ENCODE assay signal across 1 cellular context in the genomic region with DNA sequence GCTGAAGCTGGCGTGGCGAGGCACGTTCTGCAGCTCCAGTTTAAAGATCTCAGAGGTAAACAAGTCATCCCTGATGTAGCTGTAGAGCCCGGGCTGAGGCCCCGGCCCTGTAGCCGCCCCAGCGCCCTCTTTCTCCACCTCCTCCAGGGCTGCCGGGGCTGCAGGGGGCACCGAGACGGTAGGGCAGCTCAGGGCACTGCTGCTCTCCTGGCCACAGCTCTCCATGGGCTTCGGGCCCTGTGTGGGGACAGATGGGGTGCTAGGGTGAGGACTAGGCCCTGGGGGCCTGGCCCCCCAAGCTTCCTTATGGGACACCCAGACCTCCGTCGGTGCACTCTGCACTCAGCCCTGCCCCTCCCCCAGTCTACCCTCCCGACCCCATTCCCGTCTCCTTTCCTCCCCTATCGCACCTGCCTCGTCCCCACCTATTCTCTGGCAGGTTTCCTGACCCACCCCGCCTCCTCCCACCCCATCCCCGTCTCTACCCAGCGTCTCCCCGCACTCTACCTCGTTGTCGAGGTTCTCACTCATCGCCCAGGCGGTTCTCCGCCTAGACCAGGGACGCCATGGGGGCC.
TF ChIP-seq lines count a peak whose summit lies in the region.

No MANE protein-coding gene starts in this region.

TF ChIP-seq in K562, 482 proteins besides CTCF, POLR2A, EP300 and RAD21 (continued from another document):
- TF ChIP-seq, protein P1, sequence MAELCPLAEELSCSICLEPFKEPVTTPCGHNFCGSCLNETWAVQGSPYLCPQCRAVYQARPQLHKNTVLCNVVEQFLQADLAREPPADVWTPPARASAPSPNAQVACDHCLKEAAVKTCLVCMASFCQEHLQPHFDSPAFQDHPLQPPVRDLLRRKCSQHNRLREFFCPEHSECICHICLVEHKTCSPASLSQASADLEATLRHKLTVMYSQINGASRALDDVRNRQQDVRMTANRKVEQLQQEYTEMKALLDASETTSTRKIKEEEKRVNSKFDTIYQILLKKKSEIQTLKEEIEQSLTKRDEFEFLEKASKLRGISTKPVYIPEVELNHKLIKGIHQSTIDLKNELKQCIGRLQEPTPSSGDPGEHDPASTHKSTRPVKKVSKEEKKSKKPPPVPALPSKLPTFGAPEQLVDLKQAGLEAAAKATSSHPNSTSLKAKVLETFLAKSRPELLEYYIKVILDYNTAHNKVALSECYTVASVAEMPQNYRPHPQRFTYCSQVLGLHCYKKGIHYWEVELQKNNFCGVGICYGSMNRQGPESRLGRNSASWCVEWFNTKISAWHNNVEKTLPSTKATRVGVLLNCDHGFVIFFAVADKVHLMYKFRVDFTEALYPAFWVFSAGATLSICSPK (IDR thresholded peaks at IDR 0.05; ENCODE audit: borderline replicate concordance) = no peak; the same call in none of the 2 replicates
- TF ChIP-seq SMARCE1 (IDR thresholded peaks at IDR 0.05) (no peak), MCM2 (IDR thresholded peaks at IDR 0.05; ENCODE audit: low read depth) (no peak), CHD4 (IDR thresholded peaks at IDR 0.05; ENCODE audit: insufficient read depth, insufficient replicate concordance, low read depth, low read length, poor library complexity, severe bottlenecking) (no peak), MAZ (CRISPR knock-in tag; conservative IDR thresholded peaks at IDR 0.05 in 1 of 2, IDR thresholded peaks at IDR 0.05 in 1 of 2) (no peak), CC2D1A (IDR thresholded peaks at IDR 0.05) (peak; percentile 83), RBM14 (IDR thresholded peaks at IDR 0.05; ENCODE audit: borderline replicate concordance, insufficient read depth, low read depth, low read length) (no peak), NFRKB (IDR thresholded peaks at IDR 0.05; ENCODE audit: low read depth) (no peak), ZNF134 (CRISPR knock-in tag; conservative IDR thresholded peaks at IDR 0.05) (peak; percentile 41; the same call in 1 of the 2 replicates), RBFOX2 (IDR thresholded peaks at IDR 0.05; ENCODE audit: low read depth, low read length) (peak; percentile 22; the same call in 1 of the 2 replicates), NFIX (CRISPR knock-in tag; IDR thresholded peaks at IDR 0.05; ENCODE audit: low read depth) (0 out of 2 replicates have a peak, but pooled peaks have one; percentile 12), SMAD3 (CRISPR knock-in tag; conservative IDR thresholded peaks at IDR 0.05) (0 out of 2 replicates have a peak, but pooled peaks have one; percentile 43), KAT8 (IDR thresholded peaks at IDR 0.05; ENCODE audit: low read depth) (peak; percentile 42; the same call in 1 of the 2 replicates), SMARCA5 (IDR thresholded peaks at IDR 0.05) (peak; percentile 95), SREBF2 (CRISPR knock-in tag; IDR thresholded peaks at IDR 0.05) (no peak), ZNF436 (CRISPR knock-in tag; IDR thresholded peaks at IDR 0.05) (peak; percentile 40; the same call in 1 of the 2 replicates), HDAC6 (IDR thresholded peaks at IDR 0.05; ENCODE audit: low read depth, low read length) (peak; percentile 78; the same call in 1 of the 2 replicates), ELF4 (CRISPR knock-in tag; IDR thresholded peaks at IDR 0.05) (no peak), SRSF9 (IDR thresholded peaks at IDR 0.05; ENCODE audit: borderline replicate concordance, low read depth, low read length) (no peak), MTF1 (CRISPR knock-in tag; IDR thresholded peaks at IDR 0.05; ENCODE audit: borderline replicate concordance) (0 out of 2 replicates have a peak, but pooled peaks have one; percentile 67), HLTF (IDR thresholded peaks at IDR 0.05) (peak; percentile 99; the same call in 1 of the 2 replicates), ZFX (CRISPR knock-in tag; IDR thresholded peaks at IDR 0.05) (no peak), ZNF695 (CRISPR knock-in tag; IDR thresholded peaks at IDR 0.05) (0 out of 2 replicates have a peak, but pooled peaks have one; percentile 81), ZNF316 (IDR thresholded peaks at IDR 0.05) (0 out of 2 replicates have a peak, but pooled peaks have one; percentile 1), DIDO1 (tag; IDR thresholded peaks at IDR 0.05; ENCODE audit: low read depth) (no peak), ZFP1 (CRISPR knock-in tag; IDR thresholded peaks at IDR 0.05) (peak; percentile 66; the same call in 1 of the 2 replicates), KAT2B (IDR thresholded peaks at IDR 0.05; ENCODE audit: low read depth, low read length) (no peak), BRCA1 (IDR thresholded peaks at IDR 0.05) (no peak), BRCA1 (CRISPR knock-in tag; IDR thresholded peaks at IDR 0.05) (no peak), MYC (IDR thresholded peaks at IDR 0.05; ENCODE audit: low read depth, low read length) (peak; percentile 65; the same call in 1 of the 2 replicates), MYC (CRISPR knock-in tag; IDR thresholded peaks at IDR 0.05; ENCODE audit: borderline replicate concordance, low read depth) (peak; percentile 71), PHTF2 (CRISPR knock-in tag; IDR thresholded peaks at IDR 0.05) (no peak), HNRNPL (IDR thresholded peaks at IDR 0.05; ENCODE audit: low read depth, low read length) (0 out of 2 replicates have a peak, but pooled peaks have one; percentile 1)
- TF ChIP-seq, protein P2, sequence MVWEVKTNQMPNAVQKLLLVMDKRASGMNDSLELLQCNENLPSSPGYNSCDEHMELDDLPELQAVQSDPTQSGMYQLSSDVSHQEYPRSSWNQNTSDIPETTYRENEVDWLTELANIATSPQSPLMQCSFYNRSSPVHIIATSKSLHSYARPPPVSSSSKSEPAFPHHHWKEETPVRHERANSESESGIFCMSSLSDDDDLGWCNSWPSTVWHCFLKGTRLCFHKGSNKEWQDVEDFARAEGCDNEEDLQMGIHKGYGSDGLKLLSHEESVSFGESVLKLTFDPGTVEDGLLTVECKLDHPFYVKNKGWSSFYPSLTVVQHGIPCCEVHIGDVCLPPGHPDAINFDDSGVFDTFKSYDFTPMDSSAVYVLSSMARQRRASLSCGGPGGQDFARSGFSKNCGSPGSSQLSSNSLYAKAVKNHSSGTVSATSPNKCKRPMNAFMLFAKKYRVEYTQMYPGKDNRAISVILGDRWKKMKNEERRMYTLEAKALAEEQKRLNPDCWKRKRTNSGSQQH (CRISPR knock-in tag; IDR thresholded peaks at IDR 0.05) = peak; percentile 77; the same call in 1 of the 2 replicates
- TF ChIP-seq, protein P3, sequence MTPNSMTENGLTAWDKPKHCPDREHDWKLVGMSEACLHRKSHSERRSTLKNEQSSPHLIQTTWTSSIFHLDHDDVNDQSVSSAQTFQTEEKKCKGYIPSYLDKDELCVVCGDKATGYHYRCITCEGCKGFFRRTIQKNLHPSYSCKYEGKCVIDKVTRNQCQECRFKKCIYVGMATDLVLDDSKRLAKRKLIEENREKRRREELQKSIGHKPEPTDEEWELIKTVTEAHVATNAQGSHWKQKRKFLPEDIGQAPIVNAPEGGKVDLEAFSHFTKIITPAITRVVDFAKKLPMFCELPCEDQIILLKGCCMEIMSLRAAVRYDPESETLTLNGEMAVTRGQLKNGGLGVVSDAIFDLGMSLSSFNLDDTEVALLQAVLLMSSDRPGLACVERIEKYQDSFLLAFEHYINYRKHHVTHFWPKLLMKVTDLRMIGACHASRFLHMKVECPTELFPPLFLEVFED (CRISPR knock-in tag; conservative IDR thresholded peaks at IDR 0.05) = peak; percentile 92
- TF ChIP-seq, protein P4, sequence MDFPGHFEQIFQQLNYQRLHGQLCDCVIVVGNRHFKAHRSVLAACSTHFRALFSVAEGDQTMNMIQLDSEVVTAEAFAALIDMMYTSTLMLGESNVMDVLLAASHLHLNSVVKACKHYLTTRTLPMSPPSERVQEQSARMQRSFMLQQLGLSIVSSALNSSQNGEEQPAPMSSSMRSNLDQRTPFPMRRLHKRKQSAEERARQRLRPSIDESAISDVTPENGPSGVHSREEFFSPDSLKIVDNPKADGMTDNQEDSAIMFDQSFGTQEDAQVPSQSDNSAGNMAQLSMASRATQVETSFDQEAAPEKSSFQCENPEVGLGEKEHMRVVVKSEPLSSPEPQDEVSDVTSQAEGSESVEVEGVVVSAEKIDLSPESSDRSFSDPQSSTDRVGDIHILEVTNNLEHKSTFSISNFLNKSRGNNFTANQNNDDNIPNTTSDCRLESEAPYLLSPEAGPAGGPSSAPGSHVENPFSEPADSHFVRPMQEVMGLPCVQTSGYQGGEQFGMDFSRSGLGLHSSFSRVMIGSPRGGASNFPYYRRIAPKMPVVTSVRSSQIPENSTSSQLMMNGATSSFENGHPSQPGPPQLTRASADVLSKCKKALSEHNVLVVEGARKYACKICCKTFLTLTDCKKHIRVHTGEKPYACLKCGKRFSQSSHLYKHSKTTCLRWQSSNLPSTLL (IDR thresholded peaks at IDR 0.05) = peak; percentile 61; the same call in 1 of the 2 replicates
